ENCODE assay signal across 12 cellular contexts in genomic region chr7:50196719-50197118, GRCh38.
"Had no signal": no experiment of that assay in that cellular context is flagged by ENCODE, and none has a peak within 500 bp of the region (broad histone marks: within the 10 kb centered on the region; RNA-seq: fewer than 3 reads in every experiment).

No MANE protein-coding gene starts in this region.

- H3K4me2 ChIP-seq: neural progenitor cell had no signal

- H3K9me3 ChIP-seq: breast epithelium, pancreas had no signal

- H3K9me3 Mint-ChIP-seq: activated naive CD4-positive, alpha-beta T cell treated with anti-CD3 and anti-CD28 coated beads, Interleukin-2, amount 50 U/mL, for 72 hours; neural progenitor cell; WTC11 had no signal

- H3K4me3 ChIP-seq: breast epithelium, neural progenitor cell, pancreas had no signal

- H3K4me1 Mint-ChIP-seq: neural progenitor cell had no signal

- DNase-seq: activated CD4-positive, alpha-beta T cell treated with anti-CD3 and anti-CD28 coated beads, Interleukin-2, amount 50 U/mL, for 1 hour; anterior cingulate cortex; dermis blood vessel endothelial cell; hypothalamus; pancreas; stimulated activated CD4-positive, alpha-beta T cell treated with anti-CD3 and anti-CD28 coated beads, Interleukin-4, amount 100 ng/mL, for 4 hours; trophoblast cell had no signal

- H3K4me3 Mint-ChIP-seq: neural progenitor cell, WTC11 had no signal

- H3K36me3 ChIP-seq: breast epithelium, neural progenitor cell, pancreas had no signal

- H3K36me3 Mint-ChIP-seq: activated naive CD4-positive, alpha-beta T cell treated with anti-CD3 and anti-CD28 coated beads, Interleukin-2, amount 50 U/mL, for 72 hours; neural progenitor cell; WTC11 had no signal

- ATAC-seq: pancreas, SK-N-SH treated with all-trans-retinoic acid at 6 μM for 48 hours had no signal

- H3K9ac ChIP-seq: neural progenitor cell had no signal

- H3K4me1 ChIP-seq: breast epithelium, neural progenitor cell, pancreas had no signal

- H3K27ac Mint-ChIP-seq: neural progenitor cell, WTC11 had no signal

- H3K27me3 ChIP-seq: neural progenitor cell, pancreas had no signal

- H3K27ac ChIP-seq: breast epithelium, neural progenitor cell, pancreas had no signal
